21 cellular contexts compared by ENCODE assay signal in genomic region chr6:22392711-22393110, GRCh38.
DNase-seq lines count a peak whose midpoint lies in the region; ATAC-seq and TF ChIP-seq lines count a peak whose summit lies in the region.
"Had no signal": no experiment of that assay in that cellular context is flagged by ENCODE, and none has a peak within 500 bp of the region (broad histone marks: within the 10 kb centered on the region; RNA-seq: fewer than 3 reads in every experiment).

No MANE protein-coding gene starts in this region.

- no peaks in the 10 kb centered on the region for H3K27me3 ChIP-seq in fibroblast of lung (ENCODE audit: control insufficient read depth, insufficient read depth, low read length)
- H3K27me3 ChIP-seq: BLaER1 had no signal

- no peak overlapping the region for H3K4me2 ChIP-seq in fibroblast of lung (ENCODE audit: extremely low read depth, insufficient read depth, low read length)
- H3K4me2 ChIP-seq: BLaER1, PC-9 had no signal

- H3K27ac ChIP-seq in fibroblast of lung (ENCODE audit: insufficient read depth, low read length) = no peak overlapping the region
- H3K27ac ChIP-seq: BLaER1, PC-9, RWPE1 had no signal

- ATAC-seq in stimulated activated naive B cell treated with anti-CD40 and anti-IgM and Interleukin-4, amounts not matched to agents 10 μg/mL and 1 μg/mL and 100 μg/mL, for 72 hours (replicated peaks) = no peak
- no peak for ATAC-seq in HG03378 (IDR thresholded peaks at IDR 0.05; ENCODE audit: unreplicated experiment)
- ATAC-seq: HepG2 had no signal

- no peaks in the 10 kb centered on the region for H3K36me3 Mint-ChIP-seq in stimulated activated naive B cell treated with anti-CD40 and anti-IgM and Interleukin-4, amounts not matched to agents 10 μg/mL and 1 μg/mL and 100 μg/mL, for 72 hours
- no peaks in the 10 kb centered on the region for H3K36me3 Mint-ChIP-seq in activated naive CD4-positive, alpha-beta T cell treated with anti-CD3 and anti-CD28 coated beads, Interleukin-2, amount 10 ng/mL, durations not matched to agents 7 days and 5 days
- H3K36me3 Mint-ChIP-seq: CD4-positive, alpha-beta memory T cell had no signal

- DNase-seq in EL = peak; percentile 10
- peak; percentile 21 for DNase-seq in amniotic epithelial cell (ENCODE audit: low read depth)
- peak; percentile 5 to 48 for DNase-seq in fibroblast of lung (ENCODE audit: low read depth in 2 of 2)
- DNase-seq in stimulated activated naive B cell treated with anti-CD40 and anti-IgM and Interleukin-4, amounts not matched to agents 10 μg/mL and 1 μg/mL and 100 μg/mL, for 72 hours = no peak
- no peak for DNase-seq in activated naive CD4-positive, alpha-beta T cell treated with anti-CD3 and anti-CD28 coated beads, Interleukin-2, amount 10 ng/mL, durations not matched to agents 7 days and 5 days
- no peak for DNase-seq in GDM1 (lab: John Stamatoyannopoulos, UW)
- DNase-seq: CD4-positive, alpha-beta memory T cell; DMS153; GOT3; KG1; NCI-H1048; NCI-H1436 treated with DMSO at 0.1 percent for 48 hours; NCI-H2029; NCI-H345; NCI-H526; PC-9; SIG-M5 had no signal

- no peaks in the 10 kb centered on the region for H3K4me1 ChIP-seq in fibroblast of lung (ENCODE audit: control insufficient read depth, extremely low read depth, insufficient read depth, low read length)
- H3K4me1 ChIP-seq: BLaER1 had no signal

- no peak overlapping the region for H3K4me3 ChIP-seq in fibroblast of lung (replicated peaks in 1 of 4; ENCODE audit: control extremely low read depth in 1 of 4, insufficient read depth in 1 of 4, low read depth in 3 of 4, low read length in 4 of 4)
- H3K4me3 ChIP-seq: BLaER1, PC-9 had no signal

- no peak for TF ChIP-seq CTCF in fibroblast of lung (conservative IDR thresholded peaks at IDR 0.05 in 1 of 2, IDR thresholded peaks at IDR 0.05 in 1 of 2; ENCODE audit: low read depth in 1 of 2, low read length in 2 of 2)

- peaks cover 0 to 6% of the 10 kb centered on the region in 2 donors for H3K9me3 Mint-ChIP-seq in stimulated activated naive B cell treated with anti-CD40 and anti-IgM and Interleukin-4, amounts not matched to agents 10 μg/mL and 1 μg/mL and 100 μg/mL, for 72 hours
- H3K9me3 Mint-ChIP-seq in activated naive CD4-positive, alpha-beta T cell treated with anti-CD3 and anti-CD28 coated beads, Interleukin-2, amount 10 ng/mL, durations not matched to agents 7 days and 5 days = peaks cover 5% of the 10 kb centered on the region

- H3K4me1 Mint-ChIP-seq in stimulated activated naive B cell treated with anti-CD40 and anti-IgM and Interleukin-4, amounts not matched to agents 10 μg/mL and 1 μg/mL and 100 μg/mL, for 72 hours = no peaks in the 10 kb centered on the region
- H3K4me1 Mint-ChIP-seq in activated naive CD4-positive, alpha-beta T cell treated with anti-CD3 and anti-CD28 coated beads, Interleukin-2, amount 10 ng/mL, durations not matched to agents 7 days and 5 days = no peaks in the 10 kb centered on the region
- H3K4me1 Mint-ChIP-seq: CD4-positive, alpha-beta memory T cell had no signal

- peak overlapping the region; percentile 71 for H3K27ac Mint-ChIP-seq in stimulated activated naive B cell treated with anti-CD40 and anti-IgM and Interleukin-4, amounts not matched to agents 10 μg/mL and 1 μg/mL and 100 μg/mL, for 72 hours
- H3K27ac Mint-ChIP-seq in activated naive CD4-positive, alpha-beta T cell treated with anti-CD3 and anti-CD28 coated beads, Interleukin-2, amount 10 ng/mL, durations not matched to agents 7 days and 5 days = no peak overlapping the region
- H3K27ac Mint-ChIP-seq: CD4-positive, alpha-beta memory T cell had no signal

- no peak overlapping the region for H3K9ac ChIP-seq in fibroblast of lung (ENCODE audit: insufficient read depth, low read length)
- H3K9ac ChIP-seq: BLaER1 had no signal

- no peaks in the 10 kb centered on the region for H3K27me3 Mint-ChIP-seq in stimulated activated naive B cell treated with anti-CD40 and anti-IgM and Interleukin-4, amounts not matched to agents 10 μg/mL and 1 μg/mL and 100 μg/mL, for 72 hours
- H3K27me3 Mint-ChIP-seq in activated naive CD4-positive, alpha-beta T cell treated with anti-CD3 and anti-CD28 coated beads, Interleukin-2, amount 10 ng/mL, durations not matched to agents 7 days and 5 days = no peaks in the 10 kb centered on the region
- H3K27me3 Mint-ChIP-seq: CD4-positive, alpha-beta memory T cell had no signal

- H3K4me3 Mint-ChIP-seq in stimulated activated naive B cell treated with anti-CD40 and anti-IgM and Interleukin-4, amounts not matched to agents 10 μg/mL and 1 μg/mL and 100 μg/mL, for 72 hours = no peak overlapping the region
- H3K4me3 Mint-ChIP-seq in activated naive CD4-positive, alpha-beta T cell treated with anti-CD3 and anti-CD28 coated beads, Interleukin-2, amount 10 ng/mL, durations not matched to agents 7 days and 5 days = no peak overlapping the region
- H3K4me3 Mint-ChIP-seq: CD4-positive, alpha-beta memory T cell had no signal

- no peaks in the 10 kb centered on the region for H4K20me1 ChIP-seq in fibroblast of lung (ENCODE audit: control insufficient read depth, extremely low read depth, insufficient read depth, low read length)
- H4K20me1 ChIP-seq: BLaER1 had no signal

- CTCF ChIA-PET in activated naive CD4-positive, alpha-beta T cell treated with anti-CD3 and anti-CD28 coated beads, Interleukin-2, amount 10 ng/mL, durations not matched to agents 7 days and 5 days (lab: Charles Lee) = no interaction called here

- H2AFZ ChIP-seq in fibroblast of lung (ENCODE audit: low read length) = no peak overlapping the region
- H2AFZ ChIP-seq: PC-9 had no signal

- no peaks in the 10 kb centered on the region for H3K9me3 ChIP-seq in fibroblast of lung (ENCODE audit: control insufficient read depth, insufficient read depth, low read depth, low read length)

- H3K36me3 ChIP-seq in fibroblast of lung (ENCODE audit: control insufficient read depth, insufficient read depth, low read length) = no peaks in the 10 kb centered on the region
- H3K36me3 ChIP-seq: BLaER1 had no signal

- no peaks in the 10 kb centered on the region for H3K79me2 ChIP-seq in fibroblast of lung (ENCODE audit: control insufficient read depth, insufficient read depth, low read length)

Comparison
In these comparisons a context has a peak if more than half of its experiments do, and no peak if none do; other contexts are left out.
1. DNase-seq: peak in EL (single experiment), amniotic epithelial cell (single experiment) and fibroblast of lung (2 of 2); none in stimulated activated naive B cell treated with anti-CD40 and anti-IgM and Interleukin-4, amounts not matched to agents 10 μg/mL and 1 μg/mL and 100 μg/mL, for 72 hours (single experiment), activated naive CD4-positive, alpha-beta T cell treated with anti-CD3 and anti-CD28 coated beads, Interleukin-2, amount 10 ng/mL, durations not matched to agents 7 days and 5 days (single experiment) and GDM1 (single experiment).